In the genomic region with DNA sequence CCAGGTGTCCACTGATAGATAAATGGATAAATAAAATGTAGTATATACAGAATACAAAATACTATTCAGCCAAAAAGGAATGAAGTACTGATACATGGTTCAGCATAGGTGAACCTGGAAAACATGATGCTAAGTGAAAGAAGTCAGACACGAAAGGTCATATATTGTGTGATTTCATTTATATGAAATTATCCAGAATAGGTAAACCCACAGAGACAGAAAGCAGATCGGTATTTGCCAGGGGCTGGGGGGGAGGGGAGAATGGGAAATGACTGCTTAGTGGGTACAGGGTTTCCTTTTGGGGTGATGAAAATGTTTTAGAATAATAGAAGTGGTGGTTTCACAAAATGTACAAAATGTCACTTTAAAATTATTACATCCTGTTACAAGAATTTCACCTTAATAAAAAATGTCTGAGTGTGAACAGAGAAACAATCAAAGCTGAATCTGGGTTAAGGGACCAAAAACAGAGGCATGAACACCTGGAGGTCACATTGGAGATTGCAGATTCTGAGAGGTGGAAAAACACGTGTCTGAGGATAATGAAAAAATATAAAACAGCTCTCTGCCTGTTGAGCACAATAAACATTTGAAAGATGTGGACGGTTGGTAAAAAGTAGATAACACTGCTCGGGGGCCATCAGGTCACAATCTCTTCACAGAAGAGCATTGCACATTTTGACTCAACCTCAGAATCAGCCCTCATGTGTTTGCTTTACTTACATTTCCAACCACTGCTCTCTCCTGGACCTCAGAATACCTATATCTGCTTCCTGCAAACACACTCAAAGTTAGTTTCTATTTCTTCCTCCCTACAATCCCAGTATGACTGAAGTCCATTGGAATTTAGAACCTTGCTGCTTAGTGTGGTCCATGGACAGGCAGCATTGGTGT, we compare ENCODE assay signal across 1 cellular context.
TF ChIP-seq lines count a peak whose summit lies in the region.

No MANE protein-coding gene starts in this region.

TF ChIP-seq in H1, 55 proteins besides CTCF, POLR2A, EP300 and RAD21:
- no peak for TF ChIP-seq TBP (IDR thresholded peaks at IDR 0.05; ENCODE audit: low read depth, low read length)
- no peak for TF ChIP-seq SP4 (IDR thresholded peaks at IDR 0.05; ENCODE audit: low read length)
- TF ChIP-seq CHD1 (IDR thresholded peaks at IDR 0.05; ENCODE audit: low read depth, low read length), result no peak
- TF ChIP-seq EGR1 (IDR thresholded peaks at IDR 0.05; ENCODE audit: borderline replicate concordance, low read depth, low read length), result no peak
- no peak for TF ChIP-seq SRF (IDR thresholded peaks at IDR 0.05; ENCODE audit: low read depth, low read length)
- no peak for TF ChIP-seq EZH2 (IDR thresholded peaks at IDR 0.05; ENCODE audit: low read depth, low read length, severe bottlenecking)
- no peak for TF ChIP-seq MAFK (IDR thresholded peaks at IDR 0.05; ENCODE audit: low read depth, low read length)
- no peak for TF ChIP-seq HDAC2 (IDR thresholded peaks at IDR 0.05; ENCODE audit: borderline replicate concordance in 1 of 2, low read depth in 2 of 2, low read length in 2 of 2)
- no peak for TF ChIP-seq KDM1A (IDR thresholded peaks at IDR 0.05; ENCODE audit: borderline replicate concordance, low read length)
- TF ChIP-seq POU5F1 (IDR thresholded peaks at IDR 0.05; ENCODE audit: low read depth, low read length), result no peak
- TF ChIP-seq CEBPB (IDR thresholded peaks at IDR 0.05; ENCODE audit: low read depth, low read length), result no peak
